Comparison of ENCODE assay signal across 13 cellular contexts in genomic region chr15:31292391-31293020, GRCh38. TPM values are rescaled to one million over a fixed set of nuclear protein-coding genes. Genes with fewer than 3 reads are reported as not detected.
DNase-seq lines count a peak whose midpoint lies in the region; ATAC-seq and TF ChIP-seq lines count a peak whose summit lies in the region.
"Had no signal": no experiment of that assay in that cellular context is flagged by ENCODE, and none has a peak within 500 bp of the region (broad histone marks: within the 10 kb centered on the region; RNA-seq: fewer than 3 reads in every experiment).

No MANE protein-coding gene starts in this region.

- H3K9me3 ChIP-seq in heart left ventricle (peaks cover 0 to 14% (median 0%) of the 10 kb centered on the region in 12 donors), right atrium auricular region (no peaks in the 10 kb centered on the region), esophagus muscularis mucosa (peaks cover 0 to 5% (median 0%) of the 10 kb centered on the region in 4 donors), testis (no peaks in the 10 kb centered on the region), gastroesophageal sphincter (peaks cover 0 to 10% (median 0%) of the 10 kb centered on the region in 3 donors)

- TF ChIP-seq CTCF in heart left ventricle (IDR thresholded peaks at IDR 0.05) (no peak), right atrium auricular region (IDR thresholded peaks at IDR 0.05) (no peak), esophagus muscularis mucosa (IDR thresholded peaks at IDR 0.05) (no peak), testis (IDR thresholded peaks at IDR 0.05) (no peak), gastroesophageal sphincter (IDR thresholded peaks at IDR 0.05) (no peak), HFFc6 (IDR thresholded peaks at IDR 0.05) (no peak)

- TF ChIP-seq POLR2A in heart left ventricle (IDR thresholded peaks at IDR 0.05) (no peak), esophagus muscularis mucosa (IDR thresholded peaks at IDR 0.05; ENCODE audit: low read depth) (no peak), testis (IDR thresholded peaks at IDR 0.05) (no peak), gastroesophageal sphincter (IDR thresholded peaks at IDR 0.05) (no peak)

- H3K4me1 Mint-ChIP-seq in activated naive CD4-positive, alpha-beta T cell treated with anti-CD3 and anti-CD28 coated beads, Interleukin-2, amount 10 ng/mL, durations not matched to agents 7 days and 5 days: peaks cover 5% of the 10 kb centered on the region
- H3K4me1 Mint-ChIP-seq in HFFc6 (ENCODE audit: low read depth): no peaks in the 10 kb centered on the region
- H3K4me1 Mint-ChIP-seq: activated naive CD4-positive, alpha-beta T cell treated with anti-CD3 and anti-CD28 coated beads, Interleukin-2, amount 50 U/mL, for 24 hours had no signal

- TF ChIP-seq EP300 in esophagus muscularis mucosa (IDR thresholded peaks at IDR 0.05): no peak
- TF ChIP-seq EP300 in gastroesophageal sphincter (IDR thresholded peaks at IDR 0.05): no peak

- peaks cover 72% of the 10 kb centered on the region for H3K27me3 Mint-ChIP-seq in activated naive CD4-positive, alpha-beta T cell treated with anti-CD3 and anti-CD28 coated beads, Interleukin-2, amount 10 ng/mL, durations not matched to agents 7 days and 5 days
- H3K27me3 Mint-ChIP-seq in HFFc6 (ENCODE audit: insufficient read depth): peaks cover 46% of the 10 kb centered on the region
- H3K27me3 Mint-ChIP-seq: activated naive CD4-positive, alpha-beta T cell treated with anti-CD3 and anti-CD28 coated beads, Interleukin-2, amount 50 U/mL, for 24 hours had no signal

- H3K9me3 Mint-ChIP-seq in activated naive CD4-positive, alpha-beta T cell treated with anti-CD3 and anti-CD28 coated beads, Interleukin-2, amount 10 ng/mL, durations not matched to agents 7 days and 5 days: peaks cover 7% of the 10 kb centered on the region
- H3K9me3 Mint-ChIP-seq in HFFc6: peaks cover 5% of the 10 kb centered on the region; the same call in 1 of the 2 replicates
- H3K9me3 Mint-ChIP-seq: activated naive CD4-positive, alpha-beta T cell treated with anti-CD3 and anti-CD28 coated beads, Interleukin-2, amount 50 U/mL, for 24 hours; natural killer cell treated with Interleukin-12 subunit alpha and Interleukin-12 subunit beta and Interleukin-15 and Interleukin-18, amount 100 ng/mL, for 72 hours; stimulated activated naive CD8-positive, alpha-beta T cell treated with anti-CD3 and anti-CD28 coated beads, Interleukin-15, Interleukin-2, amounts not matched to agents 100 ng/mL and 50 ng/mL, for 24 hours had no signal

- H3K4me3 ChIP-seq in heart left ventricle: no peak overlapping the region
- H3K4me3 ChIP-seq in right atrium auricular region: no peak overlapping the region
- no peak overlapping the region for H3K4me3 ChIP-seq in esophagus muscularis mucosa
- H3K4me3 ChIP-seq in testis: no peak overlapping the region
- no peak overlapping the region for H3K4me3 ChIP-seq in gastroesophageal sphincter
- H3K4me3 ChIP-seq: SK-N-MC had no signal

- DNase-seq in heart left ventricle (peak in 3 of 5 donors; percentile 14 to 25 (median 21)), right atrium auricular region (ENCODE audit: low spot score) (no peak), esophagus muscularis mucosa (ENCODE audit: extremely low spot score) (peak; percentile 45), myocyte (ENCODE audit: low read depth) (peak; percentile 70), testis (peak; percentile 81), HFFc6 (no peak)
- DNase-seq in activated naive CD4-positive, alpha-beta T cell treated with anti-CD3 and anti-CD28 coated beads, Interleukin-2, amount 10 ng/mL, durations not matched to agents 7 days and 5 days: no peak
- DNase-seq: small intestine had no signal

- CTCF ChIA-PET in activated naive CD4-positive, alpha-beta T cell treated with anti-CD3 and anti-CD28 coated beads, Interleukin-2, amount 10 ng/mL, durations not matched to agents 7 days and 5 days (lab: Charles Lee): no interaction called here

- intact Hi-C loops in heart left ventricle (cut with DNase I) (no loop called here), esophagus muscularis mucosa (cut with DNase I) (no loop called here), testis (cut with DNase I; ENCODE audit: low total_unique reads) (no loop called here)

- H3K27ac ChIP-seq in heart left ventricle (no peak overlapping the region), right atrium auricular region (no peak overlapping the region), esophagus muscularis mucosa (replicated peaks in 1 of 4) (no peak overlapping the region), testis (peak overlapping the region in 1 of 2 donors; percentile 62), gastroesophageal sphincter (no peak overlapping the region)
- H3K27ac ChIP-seq: SK-N-MC had no signal

- no peaks in the 10 kb centered on the region for H3K27me3 ChIP-seq in heart left ventricle
- H3K27me3 ChIP-seq in right atrium auricular region: no peaks in the 10 kb centered on the region
- H3K27me3 ChIP-seq in esophagus muscularis mucosa: peaks cover 0 to 7% (median 0%) of the 10 kb centered on the region in 4 donors
- H3K27me3 ChIP-seq in testis: no peaks in the 10 kb centered on the region
- peaks cover 8% of the 10 kb centered on the region for H3K27me3 ChIP-seq in gastroesophageal sphincter

- ATAC-seq in heart left ventricle: peak in 2 of 4 donors; percentile 19 to 60
- ATAC-seq in gastroesophageal sphincter: no peak
- ATAC-seq: natural killer cell treated with Interleukin-12 subunit alpha and Interleukin-12 subunit beta and Interleukin-15 and Interleukin-18, amount 100 ng/mL, for 72 hours had no signal

- H3K4me3 Mint-ChIP-seq in activated naive CD4-positive, alpha-beta T cell treated with anti-CD3 and anti-CD28 coated beads, Interleukin-2, amount 10 ng/mL, durations not matched to agents 7 days and 5 days: no peak overlapping the region
- no peak overlapping the region for H3K4me3 Mint-ChIP-seq in HFFc6
- H3K4me3 Mint-ChIP-seq: activated naive CD4-positive, alpha-beta T cell treated with anti-CD3 and anti-CD28 coated beads, Interleukin-2, amount 50 U/mL, for 24 hours; natural killer cell treated with Interleukin-12 subunit alpha and Interleukin-12 subunit beta and Interleukin-15 and Interleukin-18, amount 100 ng/mL, for 72 hours; stimulated activated naive CD8-positive, alpha-beta T cell treated with anti-CD3 and anti-CD28 coated beads, Interleukin-15, Interleukin-2, amounts not matched to agents 100 ng/mL and 50 ng/mL, for 24 hours had no signal

- no peak overlapping the region for H3K27ac Mint-ChIP-seq in activated naive CD4-positive, alpha-beta T cell treated with anti-CD3 and anti-CD28 coated beads, Interleukin-2, amount 10 ng/mL, durations not matched to agents 7 days and 5 days
- H3K27ac Mint-ChIP-seq in HFFc6: no peak overlapping the region
- H3K27ac Mint-ChIP-seq: activated naive CD4-positive, alpha-beta T cell treated with anti-CD3 and anti-CD28 coated beads, Interleukin-2, amount 50 U/mL, for 24 hours; stimulated activated naive CD8-positive, alpha-beta T cell treated with anti-CD3 and anti-CD28 coated beads, Interleukin-15, Interleukin-2, amounts not matched to agents 100 ng/mL and 50 ng/mL, for 24 hours had no signal

- H3K4me1 ChIP-seq in heart left ventricle: peaks cover 0 to 16% (median 6%) of the 10 kb centered on the region in 12 donors
- peaks cover 0 to 6% of the 10 kb centered on the region in 2 donors for H3K4me1 ChIP-seq in right atrium auricular region
- peaks cover 0 to 4% (median 0%) of the 10 kb centered on the region in 4 donors for H3K4me1 ChIP-seq in esophagus muscularis mucosa
- no peaks in the 10 kb centered on the region for H3K4me1 ChIP-seq in testis
- no peaks in the 10 kb centered on the region for H3K4me1 ChIP-seq in gastroesophageal sphincter

- peaks cover 3% of the 10 kb centered on the region for H3K36me3 Mint-ChIP-seq in activated naive CD4-positive, alpha-beta T cell treated with anti-CD3 and anti-CD28 coated beads, Interleukin-2, amount 10 ng/mL, durations not matched to agents 7 days and 5 days
- H3K36me3 Mint-ChIP-seq in HFFc6 (ENCODE audit: low read depth): no peaks in the 10 kb centered on the region
- H3K36me3 Mint-ChIP-seq: activated naive CD4-positive, alpha-beta T cell treated with anti-CD3 and anti-CD28 coated beads, Interleukin-2, amount 50 U/mL, for 24 hours had no signal

- WGBS in heart left ventricle, 4 donors: 52 to 74% (median 64%) methylated on average over 3 of the region's 3 CpGs
- 82% methylated on average over 3 of the region's 3 CpGs for WGBS in esophagus muscularis mucosa
- WGBS in testis, 2 donors: 53% methylated on average over 3 of the region's 3 CpGs
- WGBS in gastroesophageal sphincter (ENCODE audit: low coverage in 1 of 2), 2 donors: 67 to 73% methylated on average over 1 to 3 of the region's 3 CpGs

- H3K36me3 ChIP-seq in heart left ventricle (no peaks in the 10 kb centered on the region), right atrium auricular region (no peaks in the 10 kb centered on the region), esophagus muscularis mucosa (no peaks in the 10 kb centered on the region), testis (ENCODE audit: low read depth, missing control alignments) (no peaks in the 10 kb centered on the region), gastroesophageal sphincter (no peaks in the 10 kb centered on the region)

RNA-seq across cellular contexts. Expression of gene KLF13, which starts 34.1 kb away (rescaled TPM):
- 10 to 100 TPM; 37.5 to 65.9 (median 56.4) TPM for total RNA-seq in heart left ventricle
- 10 to 100 TPM; 22.4 to 74.0 TPM for polyA plus RNA-seq in heart left ventricle
- total RNA-seq in right atrium auricular region: 10 to 100 TPM; 52.8 to 54.6 TPM
- 100 to 1,000 TPM in 1 of 4 donors, 10 to 100 TPM in 3; 57.3 to 109 (median 74.2) TPM for total RNA-seq in esophagus muscularis mucosa
- 51.9 and 61.2 TPM in 2 replicates for total RNA-seq in myocyte
- polyA plus RNA-seq in myocyte (2012): 28.0 TPM
- total RNA-seq in testis: 10 to 100 TPM; 41.9 to 61.7 TPM
- 45.7 TPM for polyA plus RNA-seq in testis (ENCODE audit: insufficient read depth, low read depth, low replicate concordance)
- total RNA-seq in gastroesophageal sphincter: 100 to 1,000 TPM in 1 of 4 donors, 10 to 100 TPM in 3; 49.7 to 106 (median 76.1) TPM
- total RNA-seq in HFFc6 (2021; fragmentation: NEBNext Ultra II Directional; extraction: Animal tissue kit (Norgen Biotek cat#: 25700)): 10 to 100 TPM; 22.5 to 29.1 (median 23.5) TPM

Comparison
In these comparisons a context has a peak if more than half of its experiments do, and no peak if none do; other contexts are left out.
1. DNase-seq: peak in heart left ventricle (3 of 5), esophagus muscularis mucosa (single experiment), myocyte (single experiment) and testis (single experiment); none in right atrium auricular region (single experiment), activated naive CD4-positive, alpha-beta T cell treated with anti-CD3 and anti-CD28 coated beads, Interleukin-2, amount 10 ng/mL, durations not matched to agents 7 days and 5 days (single experiment) and HFFc6 (single experiment).